Comparison of ENCODE assay signal across 28 cellular contexts in genomic region chr14:63512861-63513260, GRCh38. TPM values are rescaled to one million over a fixed set of nuclear protein-coding genes. Genes with fewer than 3 reads are reported as not detected.
DNase-seq lines count a peak whose midpoint lies in the region; ATAC-seq and TF ChIP-seq lines count a peak whose summit lies in the region.
"Had no signal": no experiment of that assay in that cellular context is flagged by ENCODE, and none has a peak within 500 bp of the region (broad histone marks: within the 10 kb centered on the region; RNA-seq: fewer than 3 reads in every experiment).

No MANE protein-coding gene starts in this region.

- intact Hi-C loops in IMR-90 (cut with micrococcal nuclease) = no loop called here
- intact Hi-C loops in dorsolateral prefrontal cortex (cut with DNase I) = no loop called here
- intact Hi-C loops in left colon (cut with DNase I, micrococcal nuclease) = no loop called here

- CTCF ChIA-PET in IMR-90 (lab: Yijun Ruan, JAX) = interaction anchor here (0.6 kb wide), 1 partner anchor 29 kb away, joined by 12 read pairs; no protein-coding TSS in a partner anchor

- H3K4me3 ChIP-seq in CD4-positive, CD25-positive, alpha-beta regulatory T cell (ENCODE audit: low read depth, low read length) = no peak overlapping the region
- H3K4me3 ChIP-seq in IMR-90 (ENCODE audit: insufficient read depth, low read depth, low read length) (no peak overlapping the region), dorsolateral prefrontal cortex (no peak overlapping the region)
- H3K4me3 ChIP-seq: BLaER1, breast epithelium, colonic mucosa, gastrocnemius medialis, right lobe of liver, SJSA1, tibial nerve had no signal

- peaks cover 0 to 4% (median 0%) of the 10 kb centered on the region in 7 donors for H3K9me3 Mint-ChIP-seq in CD4-positive, CD25-positive, alpha-beta regulatory T cell
- no peaks in the 10 kb centered on the region for H3K9me3 Mint-ChIP-seq in central memory CD8-positive, alpha-beta T cell
- peaks cover 3 to 4% of the 10 kb centered on the region in 2 donors for H3K9me3 Mint-ChIP-seq in stimulated activated naive B cell treated with anti-CD40 and anti-IgM and Interleukin-4, amounts not matched to agents 10 μg/mL and 1 μg/mL and 100 μg/mL, for 72 hours
- H3K9me3 Mint-ChIP-seq: activated CD4-positive, alpha-beta memory T cell treated with anti-CD3 and anti-CD28 coated beads, Interleukin-2, amount 10 ng/mL, durations not matched to agents 7 days and 5 days had no signal

- no peak for ATAC-seq in CD4-positive, CD25-positive, alpha-beta regulatory T cell (ENCODE audit: low read depth in 2 of 2)
- ATAC-seq in IMR-90 (ENCODE audit: low read depth) (no peak; the same call in 1 of the 2 replicates), left colon (no peak)
- no peak for ATAC-seq in central memory CD8-positive, alpha-beta T cell (replicated peaks; ENCODE audit: extremely low read depth, poor library complexity, severe bottlenecking)
- no peak for ATAC-seq in stimulated activated naive B cell treated with anti-CD40 and anti-IgM and Interleukin-4, amounts not matched to agents 10 μg/mL and 1 μg/mL and 100 μg/mL, for 72 hours (replicated peaks)
- ATAC-seq: esophagus mucosa, gastrocnemius medialis, right lobe of liver had no signal

- no peak overlapping the region for H3K4me2 ChIP-seq in IMR-90 (ENCODE audit: low read depth, low read length)
- H3K4me2 ChIP-seq: BLaER1 had no signal

- H2AFZ ChIP-seq in IMR-90 (replicated peaks; ENCODE audit: low read length, poor library complexity) = no peak overlapping the region

- H2BK120ac ChIP-seq in IMR-90 (ENCODE audit: low read depth, low read length) = no peak overlapping the region

- H3K14ac ChIP-seq in IMR-90 (replicated peaks; ENCODE audit: low read depth, low read length) = no peak overlapping the region

- no peaks in the 10 kb centered on the region for H3K27me3 ChIP-seq in CD4-positive, CD25-positive, alpha-beta regulatory T cell (ENCODE audit: control insufficient read depth, insufficient read depth, low read length)
- no peaks in the 10 kb centered on the region for H3K27me3 ChIP-seq in IMR-90 (ENCODE audit: control insufficient read depth, insufficient read depth, low read length)
- H3K27me3 ChIP-seq in dorsolateral prefrontal cortex = no peaks in the 10 kb centered on the region
- H3K27me3 ChIP-seq: BLaER1, breast epithelium, colonic mucosa, gastrocnemius medialis, right lobe of liver, SJSA1, tibial nerve had no signal

- H3K9me3 ChIP-seq in CD4-positive, CD25-positive, alpha-beta regulatory T cell (ENCODE audit: control insufficient read depth in 2 of 2, low read length in 2 of 2) = no peaks in the 10 kb centered on the region
- no peaks in the 10 kb centered on the region for H3K9me3 ChIP-seq in IMR-90 (ENCODE audit: control insufficient read depth, insufficient read depth, low read length)
- H3K9me3 ChIP-seq: BLaER1, breast epithelium, colonic mucosa, gastrocnemius medialis, right lobe of liver, SJSA1, tibial nerve had no signal

- H3K9me1 ChIP-seq in IMR-90 (ENCODE audit: insufficient read depth, low read length) = peaks cover 15% of the 10 kb centered on the region

- peaks cover 45 to 72% of the 10 kb centered on the region in 2 experiments for H3K79me1 ChIP-seq in IMR-90 (ENCODE audit: low read depth in 1 of 2, low read length in 2 of 2)

- POLR2A ChIA-PET in IMR-90 (lab: Charles Lee; ENCODE audit: unreplicated experiment) = no interaction called here

- no peak overlapping the region for H3K9ac ChIP-seq in IMR-90 (ENCODE audit: low read depth, low read length)
- H3K9ac ChIP-seq: BLaER1 had no signal

- TF ChIP-seq CTCF in IMR-90 (conservative IDR thresholded peaks at IDR 0.05; ENCODE audit: low read depth, low read length) = no peak
- no peak for TF ChIP-seq CTCF in dorsolateral prefrontal cortex (IDR thresholded peaks at IDR 0.05 in 54 of 56, conservative IDR thresholded peaks at IDR 0.05 in 2 of 56; ENCODE audit: low read depth in 1 of 56, partially characterized antibody in 56 of 56)

- peak overlapping the region in 1 of 4 donors; percentile 40 for H3K4me3 Mint-ChIP-seq in CD4-positive, CD25-positive, alpha-beta regulatory T cell
- no peak overlapping the region for H3K4me3 Mint-ChIP-seq in central memory CD8-positive, alpha-beta T cell
- no peak overlapping the region for H3K4me3 Mint-ChIP-seq in stimulated activated naive B cell treated with anti-CD40 and anti-IgM and Interleukin-4, amounts not matched to agents 10 μg/mL and 1 μg/mL and 100 μg/mL, for 72 hours
- H3K4me3 Mint-ChIP-seq: activated B cell treated with CpG ODN at 0.5 μM for 24 hours; activated CD4-positive, alpha-beta memory T cell treated with anti-CD3 and anti-CD28 coated beads, Interleukin-2, amount 10 ng/mL, durations not matched to agents 7 days and 5 days had no signal

- H4K5ac ChIP-seq in IMR-90 (ENCODE audit: low read depth, low read length) = no peak overlapping the region

- H3K36me3 ChIP-seq in CD4-positive, CD25-positive, alpha-beta regulatory T cell (ENCODE audit: control insufficient read depth, insufficient read depth, low read length) = no peaks in the 10 kb centered on the region
- H3K36me3 ChIP-seq in IMR-90 (ENCODE audit: control insufficient read depth, insufficient read depth, low read length) = peaks cover 3% of the 10 kb centered on the region; the same call in 1 of the 2 replicates
- H3K36me3 ChIP-seq: breast epithelium, colonic mucosa, gastrocnemius medialis, right lobe of liver had no signal

- H4K91ac ChIP-seq in IMR-90 (ENCODE audit: insufficient read depth, low read depth, low read length) = no peak overlapping the region

- dilution Hi-C loops in IMR-90 (cut with HindIII; ENCODE audit: low sequenced_read_pairs, unreplicated experiment) = no loop called here

- no TSS peak for BruUV-seq in IMR-90 (replicated peaks; lab: Mats Ljungman, UMichigan)

- H3K36me3 Mint-ChIP-seq in CD4-positive, CD25-positive, alpha-beta regulatory T cell = peaks cover 16% of the 10 kb centered on the region
- H3K36me3 Mint-ChIP-seq in central memory CD8-positive, alpha-beta T cell (ENCODE audit: insufficient read depth) = peaks cover 10% of the 10 kb centered on the region
- H3K36me3 Mint-ChIP-seq in stimulated activated naive B cell treated with anti-CD40 and anti-IgM and Interleukin-4, amounts not matched to agents 10 μg/mL and 1 μg/mL and 100 μg/mL, for 72 hours = peaks cover 15 to 31% of the 10 kb centered on the region in 2 donors

- no peak overlapping the region for H2BK20ac ChIP-seq in IMR-90 (ENCODE audit: low read depth, low read length)

- in situ Hi-C loops in IMR-90 (cut with MboI; ENCODE audit: low sequenced_read_pairs) = no loop called here

- no peak for TF ChIP-seq RAD21 in IMR-90 (IDR thresholded peaks at IDR 0.05; ENCODE audit: low read length)

- peak overlapping the region; percentile 34 to 66 (median 44) for H3K27ac Mint-ChIP-seq in CD4-positive, CD25-positive, alpha-beta regulatory T cell
- peak overlapping the region; percentile 93 for H3K27ac Mint-ChIP-seq in central memory CD8-positive, alpha-beta T cell (ENCODE audit: low read depth)
- H3K27ac Mint-ChIP-seq in stimulated activated naive B cell treated with anti-CD40 and anti-IgM and Interleukin-4, amounts not matched to agents 10 μg/mL and 1 μg/mL and 100 μg/mL, for 72 hours = no peak overlapping the region
- H3K27ac Mint-ChIP-seq: activated B cell treated with CpG ODN at 0.5 μM for 24 hours; activated CD4-positive, alpha-beta memory T cell treated with anti-CD3 and anti-CD28 coated beads, Interleukin-2, amount 10 ng/mL, durations not matched to agents 7 days and 5 days had no signal

- peaks cover 50 to 75% (median 65%) of the 10 kb centered on the region in 4 donors for H3K4me1 Mint-ChIP-seq in CD4-positive, CD25-positive, alpha-beta regulatory T cell
- H3K4me1 Mint-ChIP-seq in central memory CD8-positive, alpha-beta T cell = peaks cover 65% of the 10 kb centered on the region
- peaks cover 34 to 59% of the 10 kb centered on the region in 2 donors for H3K4me1 Mint-ChIP-seq in stimulated activated naive B cell treated with anti-CD40 and anti-IgM and Interleukin-4, amounts not matched to agents 10 μg/mL and 1 μg/mL and 100 μg/mL, for 72 hours

- H2BK15ac ChIP-seq in IMR-90 (ENCODE audit: low read depth, low read length) = no peak overlapping the region

- DNase-seq in CD4-positive, CD25-positive, alpha-beta regulatory T cell = no peak
- peak; percentile 19 for DNase-seq in EH (ENCODE audit: low read depth)
- DNase-seq in IMR-90 = peak; percentile 2
- no peak for DNase-seq in central memory CD8-positive, alpha-beta T cell (ENCODE audit: low spot score in 2 of 2)
- DNase-seq in activated gamma-delta T cell treated with Interleukin-2 at 50 U/mL for 16 hours = no peak
- DNase-seq in stimulated activated naive B cell treated with anti-CD40 and anti-IgM and Interleukin-4, amounts not matched to agents 10 μg/mL and 1 μg/mL and 100 μg/mL, for 72 hours = no peak
- DNase-seq in dorsolateral prefrontal cortex = no peak
- no peak for DNase-seq in left colon
- DNase-seq: activated B cell treated with CpG ODN at 0.5 μM for 24 hours; activated CD4-positive, alpha-beta memory T cell treated with anti-CD3 and anti-CD28 coated beads, Interleukin-2, amount 10 ng/mL, durations not matched to agents 7 days and 5 days; activated T-cell treated with anti-CD3 and anti-CD28 coated beads for 4 hours; amygdala; colonic mucosa; DMS 273 treated with DMSO at 0.1 percent for 48 hours; gastrocnemius medialis; hippocampal formation; left ventricle myocardium superior; NCI-H1694; NCI-H2171; NCI-H524 treated with DMSO at 0.1 percent for 48 hours; posterior cingulate gyrus; right lobe of liver; T1000 had no signal

- no peak for TF ChIP-seq POLR2A in IMR-90 (IDR thresholded peaks at IDR 0.05; ENCODE audit: low read depth, low read length)

- H2BK5ac ChIP-seq in IMR-90 (ENCODE audit: low read depth, low read length, poor library complexity, severe bottlenecking) = no peak overlapping the region

- H3K27me3 Mint-ChIP-seq in CD4-positive, CD25-positive, alpha-beta regulatory T cell = no peaks in the 10 kb centered on the region
- no peaks in the 10 kb centered on the region for H3K27me3 Mint-ChIP-seq in central memory CD8-positive, alpha-beta T cell
- no peaks in the 10 kb centered on the region for H3K27me3 Mint-ChIP-seq in stimulated activated naive B cell treated with anti-CD40 and anti-IgM and Interleukin-4, amounts not matched to agents 10 μg/mL and 1 μg/mL and 100 μg/mL, for 72 hours
- H3K27me3 Mint-ChIP-seq: activated B cell treated with CpG ODN at 0.5 μM for 24 hours; activated CD4-positive, alpha-beta memory T cell treated with anti-CD3 and anti-CD28 coated beads, Interleukin-2, amount 10 ng/mL, durations not matched to agents 7 days and 5 days had no signal

- H3K27ac ChIP-seq in CD4-positive, CD25-positive, alpha-beta regulatory T cell (ENCODE audit: insufficient read depth, low read length, poor library complexity, severe bottlenecking) = peak overlapping the region; percentile 29
- H3K27ac ChIP-seq in IMR-90 (ENCODE audit: insufficient read depth, low read length) (no peak overlapping the region), dorsolateral prefrontal cortex (no peak overlapping the region)
- H3K27ac ChIP-seq: BLaER1, breast epithelium, colonic mucosa, gastrocnemius medialis, right lobe of liver, SJSA1, tibial nerve had no signal

- no peak overlapping the region for H2AK5ac ChIP-seq in IMR-90 (ENCODE audit: low read depth, low read length)

- H3K4ac ChIP-seq in IMR-90 (ENCODE audit: low read depth, low read length) = no peak overlapping the region

- H2AK9ac ChIP-seq in IMR-90 (replicated peaks; ENCODE audit: low read depth, low read length, poor library complexity) = no peak overlapping the region

- no peak overlapping the region for H3K56ac ChIP-seq in IMR-90 (ENCODE audit: extremely low read depth, insufficient read depth, low read length)

- peaks cover 53% of the 10 kb centered on the region for H3K4me1 ChIP-seq in CD4-positive, CD25-positive, alpha-beta regulatory T cell (ENCODE audit: control insufficient read depth, insufficient read depth, low read length, poor library complexity, severe bottlenecking)
- peaks cover 13% of the 10 kb centered on the region for H3K4me1 ChIP-seq in IMR-90 (ENCODE audit: control insufficient read depth, insufficient read depth, low read length)
- H3K4me1 ChIP-seq: breast epithelium, colonic mucosa, SJSA1 had no signal

- no peak overlapping the region for H3K18ac ChIP-seq in IMR-90 (ENCODE audit: low read depth, low read length)

- H4K8ac ChIP-seq in IMR-90 (ENCODE audit: low read depth in 2 of 2, low read length in 2 of 2) = no peak overlapping the region

- H4K20me1 ChIP-seq in IMR-90 (ENCODE audit: insufficient read depth, low read length) = peaks cover 48% of the 10 kb centered on the region

- no peak overlapping the region for H3K23ac ChIP-seq in IMR-90 (ENCODE audit: low read depth, low read length)

RNA-seq across cellular contexts. Expression of gene PPP2R5E, which starts 30.3 kb away (rescaled TPM):
- 50.3 TPM for total RNA-seq in CD4-positive, CD25-positive, alpha-beta regulatory T cell
- 10 to 100 TPM; 31.2 to 41.3 (median 33.3) TPM for polyA plus RNA-seq in CD4-positive, CD25-positive, alpha-beta regulatory T cell
- total RNA-seq in IMR-90 (2012; rRNA removed) (12.2 and 21.1 TPM in 2 replicates), dorsolateral prefrontal cortex (10 to 100 TPM; 33.6 to 65.9 (median 50.8) TPM), left colon (10 to 100 TPM; 54.2 to 57.2 TPM)
- 6.5 and 9.7 TPM in 2 replicates for polyA plus RNA-seq in IMR-90 (2012; rRNA removed)
- polyA plus RNA-seq in IMR-90 (2012; cell fraction: cytosol; rRNA removed) = 4.6 and 5.1 TPM in 2 replicates
- polyA plus RNA-seq in IMR-90 (2012; cell fraction: nucleus; rRNA removed; ENCODE audit: low replicate concordance) = 6.4 and 8.1 TPM in 2 replicates

Comparison
In these comparisons a context has a peak if more than half of its experiments do, and no peak if none do; other contexts are left out.
1. DNase-seq: peak in EH (single experiment) and IMR-90 (single experiment); none in CD4-positive, CD25-positive, alpha-beta regulatory T cell (0 of 3), central memory CD8-positive, alpha-beta T cell (0 of 2), activated gamma-delta T cell treated with Interleukin-2 at 50 U/mL for 16 hours (single experiment), stimulated activated naive B cell treated with anti-CD40 and anti-IgM and Interleukin-4, amounts not matched to agents 10 μg/mL and 1 μg/mL and 100 μg/mL, for 72 hours (single experiment), dorsolateral prefrontal cortex (0 of 10) and left colon (0 of 2).